12 cellular contexts compared by ENCODE assay signal in genomic region chr3:32961189-32961715, GRCh38. TPM values are rescaled to one million over a fixed set of nuclear protein-coding genes. Genes with fewer than 3 reads are reported as not detected.
DNase-seq lines count a peak whose midpoint lies in the region; ATAC-seq and TF ChIP-seq lines count a peak whose summit lies in the region.
"Had no signal": no experiment of that assay in that cellular context is flagged by ENCODE, and none has a peak within 500 bp of the region (broad histone marks: within the 10 kb centered on the region; RNA-seq: fewer than 3 reads in every experiment).

No MANE protein-coding gene starts in this region.

- H3K27me3 Mint-ChIP-seq in activated T-cell treated with anti-CD3 and anti-CD28 coated beads, Interleukin-2, amount 50 U/mL, for 4 hours (ENCODE audit: low read depth) = no peaks in the 10 kb centered on the region
- no peaks in the 10 kb centered on the region for H3K27me3 Mint-ChIP-seq in effector memory CD8-positive, alpha-beta T cell

- H3K27ac Mint-ChIP-seq in effector memory CD8-positive, alpha-beta T cell = peak overlapping the region; percentile 26 to 27

- no peaks in the 10 kb centered on the region for H3K4me1 ChIP-seq in tibial nerve

- no peak overlapping the region for H3K4me3 ChIP-seq in tibial nerve

- no peak overlapping the region for H3K27ac ChIP-seq in tibial nerve

- peaks cover 57% of the 10 kb centered on the region for H3K4me1 Mint-ChIP-seq in activated T-cell treated with anti-CD3 and anti-CD28 coated beads, Interleukin-2, amount 50 U/mL, for 4 hours (ENCODE audit: low read depth)
- H3K4me1 Mint-ChIP-seq in effector memory CD8-positive, alpha-beta T cell (ENCODE audit: low read depth in 2 of 2) = peaks cover 15 to 23% of the 10 kb centered on the region in 2 donors

- no peak for TF ChIP-seq CTCF in tibial nerve (IDR thresholded peaks at IDR 0.05)
- no peak for TF ChIP-seq CTCF in omental fat pad (IDR thresholded peaks at IDR 0.05)

- H3K27me3 ChIP-seq in tibial nerve = no peaks in the 10 kb centered on the region

- TF ChIP-seq POLR2A in tibial nerve (IDR thresholded peaks at IDR 0.05) = no peak

- H3K36me3 Mint-ChIP-seq in activated T-cell treated with anti-CD3 and anti-CD28 coated beads, Interleukin-2, amount 50 U/mL, for 4 hours (ENCODE audit: insufficient read depth) = peaks cover 16% of the 10 kb centered on the region
- peaks cover 8% of the 10 kb centered on the region for H3K36me3 Mint-ChIP-seq in effector memory CD8-positive, alpha-beta T cell (ENCODE audit: insufficient read depth)

- peak; percentile 36 to 46 for ATAC-seq in activated T-cell treated with anti-CD3 and anti-CD28 coated beads, Interleukin-2, amount 50 U/mL, for 4 hours
- peak; percentile 74 for ATAC-seq in effector memory CD8-positive, alpha-beta T cell (replicated peaks)
- no peak for ATAC-seq in omental fat pad (ENCODE audit: low FRiP score)

- H3K36me3 ChIP-seq in tibial nerve = no peaks in the 10 kb centered on the region

- 66 to 80% methylated on average over 5 of the region's 5 CpGs for WGBS in tibial nerve, 2 donors

- H3K4me3 Mint-ChIP-seq in activated T-cell treated with anti-CD3 and anti-CD28 coated beads, Interleukin-2, amount 50 U/mL, for 4 hours = peak overlapping the region; percentile 35
- H3K4me3 Mint-ChIP-seq in effector memory CD8-positive, alpha-beta T cell = peak overlapping the region; percentile 25 to 38

- peaks cover 11% of the 10 kb centered on the region for H3K9me3 Mint-ChIP-seq in activated T-cell treated with anti-CD3 and anti-CD28 coated beads, Interleukin-2, amount 50 U/mL, for 4 hours
- H3K9me3 Mint-ChIP-seq in effector memory CD8-positive, alpha-beta T cell = peaks cover 0 to 4% of the 10 kb centered on the region in 2 donors

- peak; percentile 42 for DNase-seq in stimulated activated CD4-positive, alpha-beta T cell treated with anti-CD3 and anti-CD28 coated beads, Interleukin-4, amount 100 ng/mL, for 24 hours
- DNase-seq in stimulated activated CD4-positive, alpha-beta T cell treated with anti-CD3 and anti-CD28 coated beads, Interleukin-2, amount 100 ng/mL, for 48 hours = no peak
- DNase-seq in activated T-cell treated with anti-CD3 and anti-CD28 coated beads, Interleukin-2, amount 50 U/mL, for 4 hours = no peak
- peak in 2 of 3 experiments; percentile 6 to 16 for DNase-seq in effector memory CD8-positive, alpha-beta T cell
- DNase-seq in tibial nerve (ENCODE audit: low spot score in 2 of 2) (no peak), SIG-M5 treated with dmso at 0.1 percent for 504 hours (lab: John Stamatoyannopoulos, UW; ENCODE audit: unreplicated experiment) (no peak), omental fat pad (ENCODE audit: low spot score) (no peak), NAMALWA (ENCODE audit: low spot score) (no peak)
- DNase-seq: AML-193, mesendoderm, NCI-H1092 had no signal

- peaks cover 0 to 9% (median 0%) of the 10 kb centered on the region in 4 donors for H3K9me3 ChIP-seq in tibial nerve

- no peak for TF ChIP-seq EP300 in tibial nerve (IDR thresholded peaks at IDR 0.05)

RNA-seq across cellular contexts. Expression of gene CCR4, which starts 9.8 kb away (rescaled TPM):
- total RNA-seq in activated T-cell treated with anti-CD3 and anti-CD28 coated beads, Interleukin-2, amount 50 U/mL, for 4 hours = 100 to 1,000 TPM in 1 of 3 donors, 10 to 100 TPM in 2; 65.3 to 131 (median 86.3) TPM
- total RNA-seq in tibial nerve (under 1 TPM in 2 of 4 donors, not detected in 2; 0.21 to 0.30 TPM), omental fat pad (1 to 10 TPM in 1 of 4 donors, under 1 TPM in 2, not detected in 1; 0.46 to 1.6 (median 0.69) TPM)
- total RNA-seq: osteoblast had no signal

Comparison
In these comparisons a context has a peak if more than half of its experiments do, and no peak if none do; other contexts are left out.
1. DNase-seq: peak in stimulated activated CD4-positive, alpha-beta T cell treated with anti-CD3 and anti-CD28 coated beads, Interleukin-4, amount 100 ng/mL, for 24 hours (single experiment) and effector memory CD8-positive, alpha-beta T cell (2 of 3); none in stimulated activated CD4-positive, alpha-beta T cell treated with anti-CD3 and anti-CD28 coated beads, Interleukin-2, amount 100 ng/mL, for 48 hours (0 of 2), activated T-cell treated with anti-CD3 and anti-CD28 coated beads, Interleukin-2, amount 50 U/mL, for 4 hours (single experiment), tibial nerve (0 of 2), SIG-M5 treated with dmso at 0.1 percent for 504 hours (single experiment), omental fat pad (single experiment) and NAMALWA (single experiment).
2. RNA of gene CCR4, which starts 9.8 kb away (total RNA-seq): 65.3 to 131 TPM in activated T-cell treated with anti-CD3 and anti-CD28 coated beads, Interleukin-2, amount 50 U/mL, for 4 hours; 0.46 to 1.6 TPM in omental fat pad and 0.21 to 0.30 TPM in tibial nerve; every median in the first group is over 10 times any median in the second.